In genomic region chr20:13119583-13119982, GRCh38 we compare ENCODE assay signal across 1 cellular context.
TF ChIP-seq lines count a peak whose summit lies in the region.

No MANE protein-coding gene starts in this region.

TF ChIP-seq in HepG2, 621 proteins besides CTCF, POLR2A, EP300 and RAD21 (continued from another document and continues in another):
- TF ChIP-seq REXO4 (CRISPR knock-in tag; IDR thresholded peaks at IDR 0.05; ENCODE audit: borderline replicate concordance) (no peak), GATAD2A (CRISPR knock-in tag; IDR thresholded peaks at IDR 0.05) (peak; percentile 69; the same call in 1 of the 2 replicates), KAT8 (CRISPR knock-in tag; IDR thresholded peaks at IDR 0.05) (peak; percentile 60; the same call in 1 of the 2 replicates), ZC3H13 (CRISPR knock-in tag; IDR thresholded peaks at IDR 0.05) (no peak), MXD4 (CRISPR knock-in tag; IDR thresholded peaks at IDR 0.05) (0 out of 2 replicates have a peak, but pooled peaks have one; percentile 34), NR2F2 (IDR thresholded peaks at IDR 0.05; ENCODE audit: borderline replicate concordance, low read depth) (peak; percentile 43; the same call in 1 of the 2 replicates), CSRNP1 (CRISPR knock-in tag; IDR thresholded peaks at IDR 0.05) (no peak), TBL1XR1 (IDR thresholded peaks at IDR 0.05; ENCODE audit: borderline replicate concordance, low read length, partially characterized antibody) (no peak), ZNF382 (CRISPR knock-in tag; IDR thresholded peaks at IDR 0.05; ENCODE audit: borderline replicate concordance) (no peak), ASH2L (IDR thresholded peaks at IDR 0.05; ENCODE audit: insufficient read length, low read depth, low read length) (no peak), ZNF772 (CRISPR knock-in tag; IDR thresholded peaks at IDR 0.05) (peak; percentile 40; the same call in 1 of the 2 replicates), TEAD3 (CRISPR knock-in tag; optimal IDR thresholded peaks at IDR 0.05; ENCODE audit: borderline replicate concordance) (peak; percentile 43), ZNF577 (CRISPR knock-in tag; IDR thresholded peaks at IDR 0.05; ENCODE audit: borderline replicate concordance, low read depth) (no peak), ZMYM4 (CRISPR knock-in tag; IDR thresholded peaks at IDR 0.05) (peak; percentile 50; the same call in 1 of the 2 replicates), SAP130 (CRISPR knock-in tag; IDR thresholded peaks at IDR 0.05; ENCODE audit: low read depth) (0 out of 2 replicates have a peak, but pooled peaks have one; percentile 17), GTF3A (CRISPR knock-in tag; conservative IDR thresholded peaks at IDR 0.05) (no peak), TARDBP (CRISPR knock-in tag; IDR thresholded peaks at IDR 0.05) (no peak), ZNF101 (CRISPR knock-in tag; IDR thresholded peaks at IDR 0.05; ENCODE audit: borderline replicate concordance, low read depth) (no peak), ZBTB7B (CRISPR knock-in tag; IDR thresholded peaks at IDR 0.05) (0 out of 2 replicates have a peak, but pooled peaks have one; percentile 32), TFDP2 (CRISPR knock-in tag; IDR thresholded peaks at IDR 0.05) (no peak), NFIC (IDR thresholded peaks at IDR 0.05; ENCODE audit: low read length) (no peak), GFI1 (CRISPR knock-in tag; IDR thresholded peaks at IDR 0.05; ENCODE audit: borderline replicate concordance) (no peak), ZNF24 (IDR thresholded peaks at IDR 0.05) (no peak), SMAD1 (CRISPR knock-in tag; IDR thresholded peaks at IDR 0.05; ENCODE audit: borderline replicate concordance, low read depth) (no peak), ZSCAN9 (CRISPR knock-in tag; IDR thresholded peaks at IDR 0.05; ENCODE audit: borderline replicate concordance) (peak; percentile 72; the same call in 1 of the 2 replicates), FOXA3 (CRISPR knock-in tag; IDR thresholded peaks at IDR 0.05) (peak; percentile 89), HNRNPK (IDR thresholded peaks at IDR 0.05; ENCODE audit: low read depth, low read length, poor library complexity, severe bottlenecking) (no peak), STAG1 (CRISPR knock-in tag; IDR thresholded peaks at IDR 0.05) (peak; percentile 98), TGIF2 (CRISPR knock-in tag; IDR thresholded peaks at IDR 0.05) (no peak), ZFP37 (CRISPR knock-in tag; IDR thresholded peaks at IDR 0.05; ENCODE audit: borderline replicate concordance) (no peak), ZNF691 (CRISPR knock-in tag; IDR thresholded peaks at IDR 0.05; ENCODE audit: borderline replicate concordance, low read depth) (0 out of 2 replicates have a peak, but pooled peaks have one; percentile 32), NONO (IDR thresholded peaks at IDR 0.05) (no peak), NONO (CRISPR knock-in tag; conservative IDR thresholded peaks at IDR 0.05) (0 out of 2 replicates have a peak, but pooled peaks have one; percentile 28), ZNF431 (CRISPR knock-in tag; IDR thresholded peaks at IDR 0.05; ENCODE audit: borderline replicate concordance, low read depth) (no peak), ZBTB20 (CRISPR knock-in tag; IDR thresholded peaks at IDR 0.05; ENCODE audit: borderline replicate concordance, low read depth) (0 out of 2 replicates have a peak, but pooled peaks have one; percentile 18), SOX13 (IDR thresholded peaks at IDR 0.05) (no peak), SOX13 (CRISPR knock-in tag; conservative IDR thresholded peaks at IDR 0.05 in 1 of 2, IDR thresholded peaks at IDR 0.05 in 1 of 2) (peak in 1 of 2 experiments; percentile 36; a peak in 1 of 4 replicates), RFXANK (CRISPR knock-in tag; IDR thresholded peaks at IDR 0.05) (0 out of 2 replicates have a peak, but pooled peaks have one; percentile 41), TP53 (CRISPR knock-in tag; conservative IDR thresholded peaks at IDR 0.05) (no peak), MBNL3 (CRISPR knock-in tag; conservative IDR thresholded peaks at IDR 0.05) (no peak), HNRNPUL1 (IDR thresholded peaks at IDR 0.05; ENCODE audit: low read depth, low read length) (no peak), ZNF569 (CRISPR knock-in tag; IDR thresholded peaks at IDR 0.05; ENCODE audit: borderline replicate concordance) (no peak), ZEB1 (IDR thresholded peaks at IDR 0.05; ENCODE audit: insufficient replicate concordance, low read depth) (no peak), ZSCAN21 (CRISPR knock-in tag; IDR thresholded peaks at IDR 0.05; ENCODE audit: borderline replicate concordance) (no peak), ZFY (CRISPR knock-in tag; IDR thresholded peaks at IDR 0.05) (no peak), ZNF44 (CRISPR knock-in tag; IDR thresholded peaks at IDR 0.05) (no peak), MYPOP (CRISPR knock-in tag; IDR thresholded peaks at IDR 0.05) (peak; percentile 49; the same call in 1 of the 2 replicates), MLLT10 (CRISPR knock-in tag; IDR thresholded peaks at IDR 0.05) (no peak), ZNF784 (CRISPR knock-in tag; IDR thresholded peaks at IDR 0.05; ENCODE audit: borderline replicate concordance) (no peak), ATF1 (CRISPR knock-in tag; IDR thresholded peaks at IDR 0.05) (no peak), ZBTB8A (CRISPR knock-in tag; IDR thresholded peaks at IDR 0.05; ENCODE audit: borderline replicate concordance, low read depth) (no peak), XRCC5 (optimal IDR thresholded peaks at IDR 0.05; ENCODE audit: low read length) (peak; percentile 62), YEATS2 (CRISPR knock-in tag; IDR thresholded peaks at IDR 0.05; ENCODE audit: borderline replicate concordance) (peak; percentile 66; the same call in 1 of the 2 replicates), RFX1 (IDR thresholded peaks at IDR 0.05) (no peak), ZBTB7A (CRISPR knock-in tag; IDR thresholded peaks at IDR 0.05) (no peak), ZNF816 (CRISPR knock-in tag; IDR thresholded peaks at IDR 0.05; ENCODE audit: borderline replicate concordance) (no peak)
- TF ChIP-seq, protein P1, sequence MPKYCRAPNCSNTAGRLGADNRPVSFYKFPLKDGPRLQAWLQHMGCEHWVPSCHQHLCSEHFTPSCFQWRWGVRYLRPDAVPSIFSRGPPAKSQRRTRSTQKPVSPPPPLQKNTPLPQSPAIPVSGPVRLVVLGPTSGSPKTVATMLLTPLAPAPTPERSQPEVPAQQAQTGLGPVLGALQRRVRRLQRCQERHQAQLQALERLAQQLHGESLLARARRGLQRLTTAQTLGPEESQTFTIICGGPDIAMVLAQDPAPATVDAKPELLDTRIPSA (CRISPR knock-in tag; IDR thresholded peaks at IDR 0.05; ENCODE audit: borderline replicate concordance), result no peak
- TF ChIP-seq, protein P2, sequence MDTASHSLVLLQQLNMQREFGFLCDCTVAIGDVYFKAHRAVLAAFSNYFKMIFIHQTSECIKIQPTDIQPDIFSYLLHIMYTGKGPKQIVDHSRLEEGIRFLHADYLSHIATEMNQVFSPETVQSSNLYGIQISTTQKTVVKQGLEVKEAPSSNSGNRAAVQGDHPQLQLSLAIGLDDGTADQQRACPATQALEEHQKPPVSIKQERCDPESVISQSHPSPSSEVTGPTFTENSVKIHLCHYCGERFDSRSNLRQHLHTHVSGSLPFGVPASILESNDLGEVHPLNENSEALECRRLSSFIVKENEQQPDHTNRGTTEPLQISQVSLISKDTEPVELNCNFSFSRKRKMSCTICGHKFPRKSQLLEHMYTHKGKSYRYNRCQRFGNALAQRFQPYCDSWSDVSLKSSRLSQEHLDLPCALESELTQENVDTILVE (CRISPR knock-in tag; IDR thresholded peaks at IDR 0.05), result peak; percentile 85; the same call in 1 of the 2 replicates
- TF ChIP-seq, protein P3, sequence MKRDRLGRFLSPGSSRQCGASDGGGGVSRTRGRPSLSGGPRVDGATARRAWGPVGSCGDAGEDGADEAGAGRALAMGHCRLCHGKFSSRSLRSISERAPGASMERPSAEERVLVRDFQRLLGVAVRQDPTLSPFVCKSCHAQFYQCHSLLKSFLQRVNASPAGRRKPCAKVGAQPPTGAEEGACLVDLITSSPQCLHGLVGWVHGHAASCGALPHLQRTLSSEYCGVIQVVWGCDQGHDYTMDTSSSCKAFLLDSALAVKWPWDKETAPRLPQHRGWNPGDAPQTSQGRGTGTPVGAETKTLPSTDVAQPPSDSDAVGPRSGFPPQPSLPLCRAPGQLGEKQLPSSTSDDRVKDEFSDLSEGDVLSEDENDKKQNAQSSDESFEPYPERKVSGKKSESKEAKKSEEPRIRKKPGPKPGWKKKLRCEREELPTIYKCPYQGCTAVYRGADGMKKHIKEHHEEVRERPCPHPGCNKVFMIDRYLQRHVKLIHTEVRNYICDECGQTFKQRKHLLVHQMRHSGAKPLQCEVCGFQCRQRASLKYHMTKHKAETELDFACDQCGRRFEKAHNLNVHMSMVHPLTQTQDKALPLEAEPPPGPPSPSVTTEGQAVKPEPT (CRISPR knock-in tag; IDR thresholded peaks at IDR 0.05; ENCODE audit: low read depth), result no peak
- TF ChIP-seq, protein P4, sequence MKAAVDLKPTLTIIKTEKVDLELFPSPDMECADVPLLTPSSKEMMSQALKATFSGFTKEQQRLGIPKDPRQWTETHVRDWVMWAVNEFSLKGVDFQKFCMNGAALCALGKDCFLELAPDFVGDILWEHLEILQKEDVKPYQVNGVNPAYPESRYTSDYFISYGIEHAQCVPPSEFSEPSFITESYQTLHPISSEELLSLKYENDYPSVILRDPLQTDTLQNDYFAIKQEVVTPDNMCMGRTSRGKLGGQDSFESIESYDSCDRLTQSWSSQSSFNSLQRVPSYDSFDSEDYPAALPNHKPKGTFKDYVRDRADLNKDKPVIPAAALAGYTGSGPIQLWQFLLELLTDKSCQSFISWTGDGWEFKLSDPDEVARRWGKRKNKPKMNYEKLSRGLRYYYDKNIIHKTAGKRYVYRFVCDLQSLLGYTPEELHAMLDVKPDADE (CRISPR knock-in tag; IDR thresholded peaks at IDR 0.05), result no peak
- TF ChIP-seq, protein P5, sequence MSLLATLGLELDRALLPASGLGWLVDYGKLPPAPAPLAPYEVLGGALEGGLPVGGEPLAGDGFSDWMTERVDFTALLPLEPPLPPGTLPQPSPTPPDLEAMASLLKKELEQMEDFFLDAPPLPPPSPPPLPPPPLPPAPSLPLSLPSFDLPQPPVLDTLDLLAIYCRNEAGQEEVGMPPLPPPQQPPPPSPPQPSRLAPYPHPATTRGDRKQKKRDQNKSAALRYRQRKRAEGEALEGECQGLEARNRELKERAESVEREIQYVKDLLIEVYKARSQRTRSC (CRISPR knock-in tag; IDR thresholded peaks at IDR 0.05; ENCODE audit: low read depth), result no peak
- TF ChIP-seq, protein P6, sequence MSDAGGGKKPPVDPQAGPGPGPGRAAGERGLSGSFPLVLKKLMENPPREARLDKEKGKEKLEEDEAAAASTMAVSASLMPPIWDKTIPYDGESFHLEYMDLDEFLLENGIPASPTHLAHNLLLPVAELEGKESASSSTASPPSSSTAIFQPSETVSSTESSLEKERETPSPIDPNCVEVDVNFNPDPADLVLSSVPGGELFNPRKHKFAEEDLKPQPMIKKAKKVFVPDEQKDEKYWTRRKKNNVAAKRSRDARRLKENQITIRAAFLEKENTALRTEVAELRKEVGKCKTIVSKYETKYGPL (CRISPR knock-in tag; IDR thresholded peaks at IDR 0.05), result no peak
- TF ChIP-seq, protein P7, sequence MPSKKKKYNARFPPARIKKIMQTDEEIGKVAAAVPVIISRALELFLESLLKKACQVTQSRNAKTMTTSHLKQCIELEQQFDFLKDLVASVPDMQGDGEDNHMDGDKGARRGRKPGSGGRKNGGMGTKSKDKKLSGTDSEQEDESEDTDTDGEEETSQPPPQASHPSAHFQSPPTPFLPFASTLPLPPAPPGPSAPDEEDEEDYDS (CRISPR knock-in tag; IDR thresholded peaks at IDR 0.05), result 0 out of 2 replicates have a peak, but pooled peaks have one; percentile 34
